In genomic region chr11:17116121-17116520, GRCh38 we compare ENCODE assay signal across 1 cellular context.
TF ChIP-seq lines count a peak whose summit lies in the region.

No MANE protein-coding gene starts in this region.

TF ChIP-seq in K562, 482 proteins besides CTCF, POLR2A, EP300 and RAD21 (continued from another document):
- TF ChIP-seq ZBTB34 (CRISPR knock-in tag; IDR thresholded peaks at IDR 0.05), result no peak
- no peak for TF ChIP-seq ZNF589 (CRISPR knock-in tag; IDR thresholded peaks at IDR 0.05; ENCODE audit: low read depth)
- no peak for TF ChIP-seq ZNF407 (IDR thresholded peaks at IDR 0.05; ENCODE audit: low read depth)
- 0 out of 2 replicates have a peak, but pooled peaks have one; percentile 26 for TF ChIP-seq RFX5 (IDR thresholded peaks at IDR 0.05; ENCODE audit: low read depth, low read length)
